3 cellular contexts compared by ENCODE assay signal in genomic region chr10:71250842-71251241, GRCh38.
A peak's percentile ranks its signal among the peaks of the same experiment; 100 is the strongest.
TF ChIP-seq lines count a peak whose summit lies in the region.

No MANE protein-coding gene starts in this region.

TF ChIP-seq in HEK293, 187 proteins besides CTCF, POLR2A, EP300 and RAD21:
- TF ChIP-seq OSR2 (tag by site-specific recombination; IDR thresholded peaks at IDR 0.05) (no peak), ZBTB1 (tag by site-specific recombination; IDR thresholded peaks at IDR 0.05) (no peak), ZBTB17 (tag by site-specific recombination; IDR thresholded peaks at IDR 0.05) (peak; percentile 95), SETDB1 (IDR thresholded peaks at IDR 0.05; ENCODE audit: insufficient read length, low read length) (peak; percentile 35), ZNF23 (tag by site-specific recombination; IDR thresholded peaks at IDR 0.05; ENCODE audit: borderline replicate concordance) (peak; percentile 99), ZNF571 (tag by site-specific recombination; IDR thresholded peaks at IDR 0.05) (no peak), ZNF155 (tag by site-specific recombination; IDR thresholded peaks at IDR 0.05) (no peak), GLIS2 (tag by site-specific recombination; IDR thresholded peaks at IDR 0.05) (no peak), ZNF837 (tag by site-specific recombination; IDR thresholded peaks at IDR 0.05) (no peak), GLI4 (tag by site-specific recombination; IDR thresholded peaks at IDR 0.05) (no peak)

TF ChIP-seq in SK-N-SH, 30 proteins besides CTCF, POLR2A, EP300 and RAD21:
- TF ChIP-seq NRF1 (IDR thresholded peaks at IDR 0.05; ENCODE audit: low read depth, low read length) (no peak), YY1 (IDR thresholded peaks at IDR 0.05; ENCODE audit: low read depth) (no peak), CHD2 (IDR thresholded peaks at IDR 0.05; ENCODE audit: low read length, partially characterized antibody) (no peak), SIN3A (IDR thresholded peaks at IDR 0.05; ENCODE audit: borderline replicate concordance, low read depth, low read length) (no peak), JUND (IDR thresholded peaks at IDR 0.05) (no peak), ZBTB33 (IDR thresholded peaks at IDR 0.05; ENCODE audit: borderline replicate concordance, low read depth) (no peak), REST (IDR thresholded peaks at IDR 0.05; ENCODE audit: low read depth, low read length) (no peak), FOSL2 (IDR thresholded peaks at IDR 0.05; ENCODE audit: borderline replicate concordance, low read depth) (no peak)

TF ChIP-seq in H1, 55 proteins besides CTCF, POLR2A, EP300 and RAD21:
- no peak for TF ChIP-seq SRF (IDR thresholded peaks at IDR 0.05; ENCODE audit: low read depth, low read length)
- TF ChIP-seq MAFK (IDR thresholded peaks at IDR 0.05; ENCODE audit: low read depth, low read length), result 0 out of 2 replicates have a peak, but pooled peaks have one; percentile 33
